Comparison of ENCODE assay signal across 8 cellular contexts in the genomic region with DNA sequence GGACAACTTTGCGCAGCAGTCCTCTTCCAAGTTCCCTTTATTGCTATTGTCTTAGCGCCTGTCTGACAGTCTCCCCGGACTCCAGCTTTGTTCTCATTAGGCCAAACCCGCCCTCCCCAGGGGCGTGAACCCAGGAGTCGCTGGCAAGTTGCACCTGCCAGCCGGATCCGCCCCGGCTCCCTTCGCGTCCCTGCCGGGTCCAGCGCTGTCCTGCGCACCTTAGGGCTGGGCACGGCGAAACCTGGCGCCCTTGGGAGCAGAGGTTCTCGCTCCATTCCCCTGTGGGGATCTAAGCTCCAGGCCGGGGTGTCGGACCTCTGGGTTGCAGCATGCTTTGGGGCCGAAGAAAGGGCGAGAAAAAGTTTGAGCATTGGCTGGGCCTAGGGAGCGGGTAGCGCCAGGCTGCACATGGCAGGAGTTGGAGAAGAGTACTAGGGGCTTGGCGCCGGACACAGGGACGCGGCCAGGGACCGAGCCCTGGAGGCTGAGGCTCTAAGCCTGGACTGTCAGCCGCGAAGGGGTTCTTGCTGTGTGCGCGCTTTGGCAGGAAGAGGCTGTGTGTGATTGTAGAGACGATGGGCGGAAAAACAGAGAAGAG.
DNase-seq lines count a peak whose midpoint lies in the region; TF ChIP-seq lines count a peak whose summit lies in the region.

No MANE protein-coding gene starts in this region.

- DNase-seq in Caki2 (ENCODE audit: low read depth) (peak; percentile 15), NCI-H526 treated with DMSO at 0.1 percent for 48 hours (lab: John Stamatoyannopoulos, UW) (peak; percentile 23), globus pallidus (ENCODE audit: low spot score) (peak; percentile 9), osteocyte (ENCODE audit: extremely low spot score, unreplicated experiment) (no peak), foreskin melanocyte (no peak), SHP77 (lab: John Stamatoyannopoulos, UW) (no peak), GM19238 (ENCODE audit: insufficient read length, low spot score) (no peak), Kasumi-1 (lab: John Stamatoyannopoulos, UW) (no peak)

- no peaks in the 10 kb centered on the region for H3K9me3 Mint-ChIP-seq in osteocyte (ENCODE audit: unreplicated experiment)

- H3K36me3 Mint-ChIP-seq in osteocyte (ENCODE audit: unreplicated experiment): no peaks in the 10 kb centered on the region

- peaks cover 10% of the 10 kb centered on the region for H3K4me1 Mint-ChIP-seq in osteocyte (ENCODE audit: unreplicated experiment)

- H3K4me3 Mint-ChIP-seq in osteocyte (ENCODE audit: unreplicated experiment): peak overlapping the region; percentile 85

- no peak for TF ChIP-seq CTCF in osteocyte (IDR thresholded peaks at IDR 0.05)

- in situ Hi-C loops in Caki2 (cut with HindIII; ENCODE audit: low pct_unique_long_range_greater_than_20kb, low sequenced_read_pairs): no loop called here

- H3K27ac Mint-ChIP-seq in osteocyte (ENCODE audit: unreplicated experiment): no peak overlapping the region

- peaks cover 53% of the 10 kb centered on the region for H3K27me3 Mint-ChIP-seq in osteocyte (ENCODE audit: unreplicated experiment)

Comparison
In these comparisons a context has a peak if more than half of its experiments do, and no peak if none do; other contexts are left out.
1. DNase-seq: peak in Caki2 (single experiment), NCI-H526 treated with DMSO at 0.1 percent for 48 hours (single experiment) and globus pallidus (single experiment); none in osteocyte (single experiment), foreskin melanocyte (single experiment), SHP77 (0 of 2), GM19238 (single experiment) and Kasumi-1 (0 of 2).